Comparison of ENCODE assay signal across 8 cellular contexts in the genomic region with DNA sequence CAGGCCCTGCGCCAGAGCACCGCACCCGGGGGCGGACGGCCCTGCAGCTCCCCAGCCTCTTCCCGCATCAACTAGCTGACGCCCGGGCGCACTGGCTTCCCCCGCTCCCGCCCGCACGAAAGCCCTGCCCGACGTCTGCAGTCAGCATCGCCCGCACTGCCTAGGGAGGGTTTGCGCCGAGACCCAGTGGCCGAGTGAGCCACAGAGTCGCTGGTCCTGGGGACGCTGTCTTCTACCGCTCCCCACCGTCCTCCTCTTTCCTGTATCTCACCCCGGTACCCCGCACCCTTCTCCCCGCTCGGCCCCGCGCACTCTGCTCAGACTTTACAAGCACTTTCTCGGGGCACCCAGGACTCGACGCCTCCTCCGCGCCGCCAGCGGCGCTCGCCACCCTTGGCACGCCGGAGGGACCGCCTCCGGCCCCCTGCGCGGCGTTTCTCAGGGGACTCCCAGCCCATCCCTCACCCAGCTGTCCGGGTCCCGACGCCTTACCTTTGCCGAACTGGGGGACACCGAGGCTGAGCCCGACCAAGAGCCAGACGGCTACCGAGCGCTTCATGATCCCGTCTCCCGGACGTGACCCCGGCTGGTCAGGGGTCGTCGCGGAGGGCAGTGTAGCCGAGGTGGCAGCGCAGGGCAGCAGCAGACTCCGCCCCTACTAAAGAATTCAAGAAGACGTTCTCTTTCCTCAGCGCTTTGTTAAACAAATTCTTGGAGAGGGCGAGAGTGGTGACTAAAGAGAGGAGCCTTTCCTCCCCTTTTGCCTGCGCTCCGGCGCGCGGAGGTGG.
DNase-seq lines count a peak whose midpoint lies in the region; TF ChIP-seq lines count a peak whose summit lies in the region.

No MANE protein-coding gene starts in this region.

- peak overlapping the region; percentile 71 for H3K4me2 ChIP-seq in KMS-11

- H3K4me1 ChIP-seq in KMS-11 (ENCODE audit: low read depth, poor library complexity, severe bottlenecking), result no peaks in the 10 kb centered on the region

- H4K20me1 ChIP-seq in KMS-11 (ENCODE audit: insufficient read depth), result no peaks in the 10 kb centered on the region

- H2AFZ ChIP-seq in KMS-11 (ENCODE audit: low read depth), result peak overlapping the region; percentile 93

- H3K27ac ChIP-seq in KMS-11, result no peak overlapping the region
- H3K27ac ChIP-seq in substantia nigra (ENCODE audit: low read depth, low read length, poor library complexity, severe bottlenecking), result peak overlapping the region; percentile 97

- no peak overlapping the region for H3K9ac ChIP-seq in KMS-11

- TF ChIP-seq CTCF in KMS-11 (conservative IDR thresholded peaks at IDR 0.05; ENCODE audit: low read depth, low read length) (no peak), choroid plexus epithelial cell (conservative IDR thresholded peaks at IDR 0.05; ENCODE audit: low read depth, low read length) (no peak)

- H3K36me3 ChIP-seq in KMS-11 (ENCODE audit: insufficient read depth), result no peaks in the 10 kb centered on the region

- no peak overlapping the region for H3K4me3 ChIP-seq in KMS-11 (IDR thresholded peaks at IDR 0.05; ENCODE audit: insufficient read depth, low read depth, low read length)
- H3K4me3 ChIP-seq in choroid plexus epithelial cell (ENCODE audit: low read depth, low read length), result peak overlapping the region; percentile 85

- H3K27me3 ChIP-seq in KMS-11 (ENCODE audit: insufficient read depth, low read depth), result no peaks in the 10 kb centered on the region

- in situ Hi-C loops in ACHN (cut with HindIII; ENCODE audit: low pct_ligation_motif_present, low pct_unique_long_range_greater_than_20kb, low sequenced_read_pairs), result no loop called here

- peak; percentile 64 for DNase-seq in ACHN
- DNase-seq in choroid plexus epithelial cell (ENCODE audit: low read depth), result peak; percentile 63
- DNase-seq in kidney tubule cell (ENCODE audit: low spot score), result peak; percentile 53
- peak in 42 of 49 donors; percentile 3 to 69 (median 37) for DNase-seq in substantia nigra (lab: John Stamatoyannopoulos, UW)
- DNase-seq in stimulated activated CD4-positive, alpha-beta T cell treated with anti-CD3 and anti-CD28 coated beads, Interleukin-12 subunit alpha, Interleukin-12 subunit beta, amount 100 ng/mL, for 4 hours, result no peak
- no peak for DNase-seq in cerebellar nuclear complex (lab: John Stamatoyannopoulos, UW)
- no peak for DNase-seq in activated CD4-positive, alpha-beta T cell treated with anti-CD3 and anti-CD28 coated beads, Interleukin-2, amount 50 U/mL, for 1 hour

- no peaks in the 10 kb centered on the region for H3K79me2 ChIP-seq in KMS-11 (ENCODE audit: insufficient read depth, low read depth)

Comparison
In these comparisons a context has a peak if more than half of its experiments do, and no peak if none do; other contexts are left out.
1. DNase-seq: peak in ACHN (single experiment), choroid plexus epithelial cell (single experiment), kidney tubule cell (single experiment) and substantia nigra (42 of 49); none in stimulated activated CD4-positive, alpha-beta T cell treated with anti-CD3 and anti-CD28 coated beads, Interleukin-12 subunit alpha, Interleukin-12 subunit beta, amount 100 ng/mL, for 4 hours (single experiment), cerebellar nuclear complex (0 of 2) and activated CD4-positive, alpha-beta T cell treated with anti-CD3 and anti-CD28 coated beads, Interleukin-2, amount 50 U/mL, for 1 hour (single experiment).